1 cellular context compared by ENCODE assay signal in genomic region chr4:30962949-30963348, GRCh38.
TF ChIP-seq lines count a peak whose summit lies in the region.

No MANE protein-coding gene starts in this region.

TF ChIP-seq in HCT116, 20 proteins besides CTCF, POLR2A, EP300 and RAD21 (continued from another document):
- TF ChIP-seq, protein P1, sequence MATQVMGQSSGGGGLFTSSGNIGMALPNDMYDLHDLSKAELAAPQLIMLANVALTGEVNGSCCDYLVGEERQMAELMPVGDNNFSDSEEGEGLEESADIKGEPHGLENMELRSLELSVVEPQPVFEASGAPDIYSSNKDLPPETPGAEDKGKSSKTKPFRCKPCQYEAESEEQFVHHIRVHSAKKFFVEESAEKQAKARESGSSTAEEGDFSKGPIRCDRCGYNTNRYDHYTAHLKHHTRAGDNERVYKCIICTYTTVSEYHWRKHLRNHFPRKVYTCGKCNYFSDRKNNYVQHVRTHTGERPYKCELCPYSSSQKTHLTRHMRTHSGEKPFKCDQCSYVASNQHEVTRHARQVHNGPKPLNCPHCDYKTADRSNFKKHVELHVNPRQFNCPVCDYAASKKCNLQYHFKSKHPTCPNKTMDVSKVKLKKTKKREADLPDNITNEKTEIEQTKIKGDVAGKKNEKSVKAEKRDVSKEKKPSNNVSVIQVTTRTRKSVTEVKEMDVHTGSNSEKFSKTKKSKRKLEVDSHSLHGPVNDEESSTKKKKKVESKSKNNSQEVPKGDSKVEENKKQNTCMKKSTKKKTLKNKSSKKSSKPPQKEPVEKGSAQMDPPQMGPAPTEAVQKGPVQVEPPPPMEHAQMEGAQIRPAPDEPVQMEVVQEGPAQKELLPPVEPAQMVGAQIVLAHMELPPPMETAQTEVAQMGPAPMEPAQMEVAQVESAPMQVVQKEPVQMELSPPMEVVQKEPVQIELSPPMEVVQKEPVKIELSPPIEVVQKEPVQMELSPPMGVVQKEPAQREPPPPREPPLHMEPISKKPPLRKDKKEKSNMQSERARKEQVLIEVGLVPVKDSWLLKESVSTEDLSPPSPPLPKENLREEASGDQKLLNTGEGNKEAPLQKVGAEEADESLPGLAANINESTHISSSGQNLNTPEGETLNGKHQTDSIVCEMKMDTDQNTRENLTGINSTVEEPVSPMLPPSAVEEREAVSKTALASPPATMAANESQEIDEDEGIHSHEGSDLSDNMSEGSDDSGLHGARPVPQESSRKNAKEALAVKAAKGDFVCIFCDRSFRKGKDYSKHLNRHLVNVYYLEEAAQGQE (IDR thresholded peaks at IDR 0.05; ENCODE audit: low read depth) = no peak
- TF ChIP-seq ZFX (IDR thresholded peaks at IDR 0.05) (no peak), CBX3 (IDR thresholded peaks at IDR 0.05; ENCODE audit: low read depth) (no peak; the same call in 1 of the 2 replicates), ZNF274 (IDR thresholded peaks at IDR 0.05; ENCODE audit: low read depth, low read length) (no peak), ELF1 (IDR thresholded peaks at IDR 0.05; ENCODE audit: borderline replicate concordance, low read depth) (no peak), EZH2 (IDR thresholded peaks at IDR 0.05) (no peak), CEBPB (IDR thresholded peaks at IDR 0.05; ENCODE audit: low read depth) (peak; percentile 70), POLR2AphosphoS5 (IDR thresholded peaks at IDR 0.05; ENCODE audit: low read depth, low read length) (peak; percentile 47), EGR1 (IDR thresholded peaks at IDR 0.05; ENCODE audit: low read depth) (no peak)
